19 cellular contexts compared by ENCODE assay signal in genomic region chr17:50684288-50684611, GRCh38. TPM values are rescaled to one million over a fixed set of nuclear protein-coding genes. Genes with fewer than 3 reads are reported as not detected.
DNase-seq lines count a peak whose midpoint lies in the region; ATAC-seq, FAIRE-seq and TF ChIP-seq lines count a peak whose summit lies in the region.
"Had no signal": no experiment of that assay in that cellular context is flagged by ENCODE, and none has a peak within 500 bp of the region (broad histone marks: within the 10 kb centered on the region; RNA-seq: fewer than 3 reads in every experiment).

No MANE protein-coding gene starts in this region.

- CTCF ChIA-PET in Caco-2 (lab: Charles Lee) (interaction anchor here (0.6 to 3.6 kb wide), 31 partner anchors 10 to 561 kb away, joined by 3 to 60 read pairs (median 4); partner anchors contain the start of genes ABCC3, CACNA1G, RSAD1 and SPATA20), Panc1 (lab: Charles Lee) (interaction anchor here (1.2 kb wide), 1 partner anchor 46 kb away, joined by 3 read pairs; no protein-coding TSS in a partner anchor)
- CTCF ChIA-PET in activated naive CD4-positive, alpha-beta T cell treated with anti-CD3 and anti-CD28 coated beads for 36 hours (lab: Charles Lee): interaction anchor here (0.9 to 1.6 kb wide), 3 partner anchors 10 to 54 kb away, joined by 3 to 7 read pairs (median 4); no protein-coding TSS in a partner anchor

- H3K27ac ChIP-seq in Panc1 (ENCODE audit: low read length) (peak overlapping the region; percentile 76), endodermal cell (ENCODE audit: low read depth, low read length) (no peak overlapping the region), pancreas (peak overlapping the region in 3 of 4 donors; percentile 68 to 92 (median 90))
- H3K27ac ChIP-seq: epithelial cell of prostate, testis, vagina had no signal

- in situ Hi-C loops in Panc1 (cut with HindIII; ENCODE audit: low pct_unique_long_range_greater_than_20kb, low sequenced_read_pairs): no loop called here

- H3K9me3 Mint-ChIP-seq in Caco-2 (ENCODE audit: unreplicated experiment) (no peaks in the 10 kb centered on the region), endodermal cell (no peaks in the 10 kb centered on the region)
- H3K9me3 Mint-ChIP-seq in activated naive CD4-positive, alpha-beta T cell treated with anti-CD3 and anti-CD28 coated beads for 36 hours: no peaks in the 10 kb centered on the region
- H3K9me3 Mint-ChIP-seq: activated naive CD8-positive, alpha-beta T cell treated with anti-CD3 and anti-CD28 coated beads for 36 hours; activated T-helper 1 cell treated with anti-CD3 and anti-CD28 coated beads, Interleukin-12 subunit alpha, Interleukin-12 subunit beta, Interleukin-2, Interleukin-4 antibody, amounts not matched to agents 30 ng/mL and 10 ng/mL and 1 ng/mL, durations not matched to agents 14 hours and 24 hours and 36 hours; CD4-positive, CD25-positive, alpha-beta regulatory T cell; T-helper 2 cell treated with Interferon-gamma antibody and Interleukin-4, amounts not matched to agents 5 μg/mL and 100 μg/mL, for 36 hours had no signal

- peak overlapping the region; percentile 95 for H3K27ac Mint-ChIP-seq in Caco-2 (ENCODE audit: unreplicated experiment)
- peak overlapping the region; percentile 65 for H3K27ac Mint-ChIP-seq in endodermal cell
- no peak overlapping the region for H3K27ac Mint-ChIP-seq in activated naive CD4-positive, alpha-beta T cell treated with anti-CD3 and anti-CD28 coated beads for 36 hours
- H3K27ac Mint-ChIP-seq: activated naive CD8-positive, alpha-beta T cell treated with anti-CD3 and anti-CD28 coated beads for 36 hours; activated T-helper 1 cell treated with anti-CD3 and anti-CD28 coated beads, Interleukin-12 subunit alpha, Interleukin-12 subunit beta, Interleukin-2, Interleukin-4 antibody, amounts not matched to agents 30 ng/mL and 10 ng/mL and 1 ng/mL, durations not matched to agents 14 hours and 24 hours and 36 hours; CD4-positive, CD25-positive, alpha-beta regulatory T cell; T-helper 2 cell treated with Interferon-gamma antibody and Interleukin-4, amounts not matched to agents 5 μg/mL and 100 μg/mL, for 36 hours had no signal

- no peak for DNase-seq in Caco-2
- no peak for DNase-seq in Panc1 (ENCODE audit: low read depth, low spot score)
- DNase-seq in endodermal cell: no peak
- DNase-seq in pancreas: no peak
- DNase-seq in NCI-H446 (lab: John Stamatoyannopoulos, UW): no peak
- DNase-seq in NCI-H187 treated with DMSO at 0.1 percent for 48 hours (lab: John Stamatoyannopoulos, UW): no peak
- DNase-seq in activated naive CD4-positive, alpha-beta T cell treated with anti-CD3 and anti-CD28 coated beads for 36 hours: no peak
- DNase-seq: activated naive CD8-positive, alpha-beta T cell treated with anti-CD3 and anti-CD28 coated beads for 36 hours; CD4-positive, CD25-positive, alpha-beta regulatory T cell; KG1; NCI-H2171 treated with DMSO at 0.1 percent for 48 hours; NCI-H524 treated with DMSO at 0.1 percent for 48 hours; testis had no signal

- H3K4me1 ChIP-seq in Caco-2 (peaks cover 89% of the 10 kb centered on the region), Panc1 (ENCODE audit: control insufficient read depth, insufficient read depth, low read length) (peaks cover 45% of the 10 kb centered on the region), endodermal cell (ENCODE audit: control insufficient read depth, insufficient read depth, low read length) (peaks cover 8% of the 10 kb centered on the region), pancreas (peaks cover 41 to 50% (median 50%) of the 10 kb centered on the region in 3 donors)

- no peak overlapping the region for H3K9ac ChIP-seq in endodermal cell (ENCODE audit: extremely low read depth, low read length, poor library complexity, severe bottlenecking)

- H3K9me3 ChIP-seq in Caco-2 (no peaks in the 10 kb centered on the region), Panc1 (ENCODE audit: control insufficient read depth, insufficient read depth, low read depth, low read length) (no peaks in the 10 kb centered on the region), endodermal cell (ENCODE audit: control insufficient read depth, low read length) (no peaks in the 10 kb centered on the region), pancreas (no peaks in the 10 kb centered on the region)
- H3K9me3 ChIP-seq: testis, vagina had no signal

- H3K36me3 Mint-ChIP-seq in Caco-2 (ENCODE audit: insufficient read depth, unreplicated experiment) (peaks cover 29% of the 10 kb centered on the region), endodermal cell (ENCODE audit: low read depth) (no peaks in the 10 kb centered on the region)
- H3K36me3 Mint-ChIP-seq in activated naive CD4-positive, alpha-beta T cell treated with anti-CD3 and anti-CD28 coated beads for 36 hours (ENCODE audit: low read depth): no peaks in the 10 kb centered on the region
- H3K36me3 Mint-ChIP-seq: activated naive CD8-positive, alpha-beta T cell treated with anti-CD3 and anti-CD28 coated beads for 36 hours; CD4-positive, CD25-positive, alpha-beta regulatory T cell had no signal

- no peaks in the 10 kb centered on the region for H3K27me3 ChIP-seq in Caco-2 (replicated peaks; ENCODE audit: control insufficient read depth, insufficient read depth, low read length)
- H3K27me3 ChIP-seq in Panc1 (ENCODE audit: control insufficient read depth, insufficient read depth, low read length): no peaks in the 10 kb centered on the region
- H3K27me3 ChIP-seq in endodermal cell (ENCODE audit: control insufficient read depth, insufficient read depth, low read length, poor library complexity, severe bottlenecking): no peaks in the 10 kb centered on the region
- no peaks in the 10 kb centered on the region for H3K27me3 ChIP-seq in pancreas
- H3K27me3 ChIP-seq: testis, vagina had no signal

- WGBS in endodermal cell (ENCODE audit: insufficient coverage in 1 of 2, insufficient read length in 1 of 2), 2 experiments: 94 to 97% methylated on average over 4 to 5 of the region's 5 CpGs
- 78% methylated on average over 5 of the region's 5 CpGs for WGBS in pancreas, 2 donors

- H3K4me3 ChIP-seq in Caco-2 (ENCODE audit: low read depth, low read length) (peak overlapping the region; percentile 18), Panc1 (ENCODE audit: low read depth in 2 of 2, low read length in 2 of 2) (no peak overlapping the region), endodermal cell (ENCODE audit: low read length) (no peak overlapping the region), pancreas (no peak overlapping the region)
- H3K4me3 ChIP-seq: lung, testis, vagina had no signal

- H3K36me3 ChIP-seq in Caco-2 (ENCODE audit: control insufficient read depth, insufficient read depth, low read length) (no peaks in the 10 kb centered on the region; the same call in 1 of the 2 replicates), Panc1 (ENCODE audit: control insufficient read depth, insufficient read depth, low read length) (no peaks in the 10 kb centered on the region), endodermal cell (ENCODE audit: control insufficient read depth, insufficient read depth, low read length) (no peaks in the 10 kb centered on the region), pancreas (no peaks in the 10 kb centered on the region)
- H3K36me3 ChIP-seq: vagina had no signal

- ATAC-seq in Panc1: no peak
- ATAC-seq in pancreas: no peak
- ATAC-seq in HG03442 (IDR thresholded peaks at IDR 0.05; ENCODE audit: unreplicated experiment): no peak

- intact Hi-C loops in Caco-2 (cut with micrococcal nuclease; ENCODE audit: unreplicated experiment) (loop anchor here (1.0 kb wide), 1 partner anchor 9 kb away; no protein-coding TSS in a partner anchor), Panc1 (cut with micrococcal nuclease; ENCODE audit: unreplicated experiment) (no loop called here), pancreas (cut with DNase I) (loop anchor here in 1 of 3 donors (5.0 kb wide), 1 partner anchor 42 kb away; no protein-coding TSS in a partner anchor)
- intact Hi-C loops in activated naive CD4-positive, alpha-beta T cell treated with anti-CD3 and anti-CD28 coated beads for 36 hours (cut with micrococcal nuclease): no loop called here

- no peak for FAIRE-seq in pancreas (lab: Jason Lieb, UNC)

- H3K27me3 Mint-ChIP-seq in Caco-2 (ENCODE audit: insufficient read depth, unreplicated experiment): no peaks in the 10 kb centered on the region
- H3K27me3 Mint-ChIP-seq in endodermal cell (ENCODE audit: insufficient read depth): no peaks in the 10 kb centered on the region
- H3K27me3 Mint-ChIP-seq in activated naive CD4-positive, alpha-beta T cell treated with anti-CD3 and anti-CD28 coated beads for 36 hours (ENCODE audit: low read depth): peaks cover 3% of the 10 kb centered on the region

- peak overlapping the region; percentile 63 for H3K4me3 Mint-ChIP-seq in Caco-2 (ENCODE audit: unreplicated experiment)
- no peak overlapping the region for H3K4me3 Mint-ChIP-seq in endodermal cell
- no peak overlapping the region for H3K4me3 Mint-ChIP-seq in activated naive CD4-positive, alpha-beta T cell treated with anti-CD3 and anti-CD28 coated beads for 36 hours
- H3K4me3 Mint-ChIP-seq: activated naive CD8-positive, alpha-beta T cell treated with anti-CD3 and anti-CD28 coated beads for 36 hours; activated T-helper 1 cell treated with anti-CD3 and anti-CD28 coated beads, Interleukin-12 subunit alpha, Interleukin-12 subunit beta, Interleukin-2, Interleukin-4 antibody, amounts not matched to agents 30 ng/mL and 10 ng/mL and 1 ng/mL, durations not matched to agents 14 hours and 24 hours and 36 hours; CD4-positive, CD25-positive, alpha-beta regulatory T cell; T-helper 2 cell treated with Interferon-gamma antibody and Interleukin-4, amounts not matched to agents 5 μg/mL and 100 μg/mL, for 36 hours had no signal

- BruUV-seq in Caco-2 (replicated peaks; lab: Mats Ljungman, UMichigan): no TSS peak
- BruUV-seq in Panc1 (replicated peaks; lab: Mats Ljungman, UMichigan): no TSS peak

- H3K4me1 Mint-ChIP-seq in Caco-2 (ENCODE audit: low read depth, unreplicated experiment): peaks cover 75% of the 10 kb centered on the region
- H3K4me1 Mint-ChIP-seq in endodermal cell: peaks cover 18% of the 10 kb centered on the region
- peaks cover 4% of the 10 kb centered on the region for H3K4me1 Mint-ChIP-seq in activated naive CD4-positive, alpha-beta T cell treated with anti-CD3 and anti-CD28 coated beads for 36 hours (ENCODE audit: low read depth)

- TF ChIP-seq CTCF in Caco-2 (IDR thresholded peaks at IDR 0.05; ENCODE audit: insufficient read depth in 1 of 2, low read depth in 1 of 2, low read length in 1 of 2, severe bottlenecking in 1 of 2, unreplicated experiment in 1 of 2) (no peak), Panc1 (IDR thresholded peaks at IDR 0.05) (no peak), endodermal cell (conservative IDR thresholded peaks at IDR 0.05) (peak; percentile 13), pancreas (IDR thresholded peaks at IDR 0.05) (no peak)

- POLR2A ChIA-PET in Caco-2 (lab: Charles Lee): interaction anchor here (0.5 to 1.9 kb wide), 16 partner anchors 8 to 151 kb away, joined by 3 to 21 read pairs (median 6); partner anchors contain the start of genes EPN3 and LUC7L3
- POLR2A ChIA-PET in Panc1 (lab: Charles Lee): interaction anchor here (1.7 kb wide), 1 partner anchor 45 kb away, joined by 4 read pairs; no protein-coding TSS in a partner anchor

RNA-seq across cellular contexts. Expression of gene ANKRD40, which starts 23.5 kb away (rescaled TPM):
- total RNA-seq in Caco-2 (2022) (113 and 114 TPM in 2 replicates), Panc1 (2021; ENCODE audit: unreplicated experiment) (57.2 TPM), endodermal cell (10 to 100 TPM; 44.9 to 60.3 TPM), pancreas (10 to 100 TPM; 15.1 to 23.5 (median 17.3) TPM)
- 28.2 TPM for polyA plus RNA-seq in Panc1 (2012; ENCODE audit: insufficient read length)
- 38.1 TPM for polyA plus RNA-seq in endodermal cell (2013, experiment 1 of 2)
- polyA plus RNA-seq in endodermal cell (2013, experiment 2 of 2): 37.3 TPM
- polyA plus RNA-seq in pancreas: 10 to 100 TPM; 10.3 to 10.9 TPM
- total RNA-seq in activated naive CD4-positive, alpha-beta T cell treated with anti-CD3 and anti-CD28 coated beads for 36 hours: 10 to 100 TPM; 25.7 to 26.5 TPM

RNA-seq across cellular contexts. Expression of gene LUC7L3, which starts 35.2 kb away (rescaled TPM):
- total RNA-seq in Caco-2 (2022): 284 and 287 TPM in 2 replicates
- 136 TPM for total RNA-seq in Panc1 (2021; ENCODE audit: unreplicated experiment)
- 97.6 TPM for polyA plus RNA-seq in Panc1 (2012; ENCODE audit: insufficient read length)
- total RNA-seq in endodermal cell: 100 to 1,000 TPM; 122 to 169 TPM
- polyA plus RNA-seq in endodermal cell (2013, experiment 1 of 2): 252 TPM
- 214 TPM for polyA plus RNA-seq in endodermal cell (2013, experiment 2 of 2)
- total RNA-seq in pancreas: 10 to 100 TPM; 42.7 to 88.1 (median 59.3) TPM
- polyA plus RNA-seq in pancreas: 100 to 1,000 TPM in 1 of 2 donors, 10 to 100 TPM in 1; 87.4 to 210 TPM
- total RNA-seq in activated naive CD4-positive, alpha-beta T cell treated with anti-CD3 and anti-CD28 coated beads for 36 hours: 100 to 1,000 TPM; 120 to 136 TPM

RNA-seq across cellular contexts. Expression of gene ABCC3, which starts 49.6 kb away (rescaled TPM):
- total RNA-seq in Caco-2 (2022) (39.3 and 45.6 TPM in 2 replicates), Panc1 (2021; ENCODE audit: unreplicated experiment) (128 TPM), endodermal cell (under 1 TPM; 0.22 to 0.91 TPM), pancreas (100 to 1,000 TPM in 1 of 6 donors, 10 to 100 TPM in 5; 47.2 to 103 (median 83.4) TPM)
- polyA plus RNA-seq in Panc1 (2012; ENCODE audit: insufficient read length): 188 TPM
- not detected for polyA plus RNA-seq in endodermal cell (2013, experiment 1 of 2)
- polyA plus RNA-seq in endodermal cell (2013, experiment 2 of 2): not detected
- polyA plus RNA-seq in pancreas: 100 to 1,000 TPM; 163 to 209 TPM
- not detected for total RNA-seq in activated naive CD4-positive, alpha-beta T cell treated with anti-CD3 and anti-CD28 coated beads for 36 hours
- total RNA-seq: activated naive CD8-positive, alpha-beta T cell treated with anti-CD3 and anti-CD28 coated beads for 36 hours; activated T-helper 1 cell treated with anti-CD3 and anti-CD28 coated beads, Interleukin-12 subunit alpha, Interleukin-12 subunit beta, Interleukin-2, Interleukin-4 antibody, amounts not matched to agents 30 ng/mL and 10 ng/mL and 1 ng/mL, durations not matched to agents 14 hours and 24 hours and 36 hours had no signal

Comparison
In these comparisons a context has a peak if more than half of its experiments do, and no peak if none do; other contexts are left out.
1. RNA of gene ABCC3, which starts 49.6 kb away (total RNA-seq): 128 TPM in Panc1 (single experiment), 47.2 to 103 TPM in pancreas and 39.3 to 45.6 TPM in Caco-2; 0.22 to 0.91 TPM in endodermal cell and not detected in activated naive CD4-positive, alpha-beta T cell treated with anti-CD3 and anti-CD28 coated beads for 36 hours; every median in the first group is over 10 times any median in the second.